In the genomic region with DNA sequence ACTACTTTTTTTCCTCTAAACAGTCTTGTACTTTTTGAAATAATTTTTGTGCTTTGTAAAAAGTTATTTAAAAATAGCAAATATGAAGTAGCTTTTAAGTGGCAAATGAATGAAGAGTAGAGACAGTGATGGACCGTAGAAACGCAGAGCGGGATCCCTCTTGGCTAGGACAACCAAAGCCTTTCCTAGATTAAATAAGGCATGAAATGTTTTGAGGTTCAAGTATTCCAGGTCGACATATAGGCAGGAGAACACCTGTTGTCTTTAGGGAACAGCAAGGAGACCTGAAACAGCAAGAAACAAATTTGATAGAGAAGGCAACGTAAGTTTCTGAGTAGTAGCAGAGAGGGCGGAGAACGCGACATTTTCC, we compare ENCODE assay signal across 8 cellular contexts. TPM values are rescaled to one million over a fixed set of nuclear protein-coding genes. Genes with fewer than 3 reads are reported as not detected.
DNase-seq lines count a peak whose midpoint lies in the region; ATAC-seq, FAIRE-seq and TF ChIP-seq lines count a peak whose summit lies in the region.

No MANE protein-coding gene starts in this region.

- peak overlapping the region; percentile 7 to 98 (median 69) for H3K9ac ChIP-seq in subcutaneous abdominal adipose tissue (ENCODE audit: low read length in 5 of 5)

- peak overlapping the region; percentile 94 for H3K4me3 Mint-ChIP-seq in activated CD4-positive, alpha-beta T cell treated with anti-CD3 and anti-CD28 coated beads for 36 hours
- peak overlapping the region; percentile 100 for H3K4me3 Mint-ChIP-seq in activated naive CD8-positive, alpha-beta T cell treated with anti-CD3 and anti-CD28 coated beads, Interleukin-2, amount 50 U/mL, for 24 hours

- intact Hi-C loops in activated CD4-positive, alpha-beta T cell treated with anti-CD3 and anti-CD28 coated beads for 36 hours (cut with DNase I, micrococcal nuclease) = loop anchor here (1.0 to 5.0 kb wide), 12 partner anchors 12 to 723 kb away; a partner anchor contains a TSS

- peak overlapping the region; percentile 79 to 93 (median 90) for H3K4me3 ChIP-seq in subcutaneous abdominal adipose tissue (ENCODE audit: low read depth in 1 of 5, low read length in 5 of 5)

- no peaks in the 10 kb centered on the region for H3K9me3 ChIP-seq in subcutaneous abdominal adipose tissue (ENCODE audit: control insufficient read depth in 5 of 5, low read length in 5 of 5)

- DNase-seq in activated CD4-positive, alpha-beta T cell treated with anti-CD3 and anti-CD28 coated beads for 36 hours = no peak
- no peak for DNase-seq in activated CD4-positive, alpha-beta T cell treated with anti-CD3 and anti-CD28 coated beads for 1 hour
- no peak for DNase-seq in activated naive CD8-positive, alpha-beta T cell treated with anti-CD3 and anti-CD28 coated beads, Interleukin-2, amount 50 U/mL, for 24 hours
- no peak for DNase-seq in GM12891 (ENCODE audit: insufficient read length, low spot score)
- DNase-seq in epidermal melanocyte (ENCODE audit: insufficient read length, low spot score) = no peak
- no peak for DNase-seq in NCI-H1436 treated with DMSO at 0.1 percent for 48 hours (lab: John Stamatoyannopoulos, UW)

- H3K27ac ChIP-seq in layer of hippocampus (ENCODE audit: low read depth, low read length) (peak overlapping the region; percentile 92), subcutaneous abdominal adipose tissue (ENCODE audit: low read depth, low read length) (peak overlapping the region; percentile 96)

- no peak for ATAC-seq in activated CD4-positive, alpha-beta T cell treated with anti-CD3 and anti-CD28 coated beads for 36 hours
- ATAC-seq in activated naive CD8-positive, alpha-beta T cell treated with anti-CD3 and anti-CD28 coated beads, Interleukin-2, amount 50 U/mL, for 24 hours = no peak

- no peaks in the 10 kb centered on the region for H3K36me3 ChIP-seq in subcutaneous abdominal adipose tissue (ENCODE audit: control insufficient read depth in 5 of 5, insufficient read depth in 5 of 5, low read length in 5 of 5)

- FAIRE-seq in GM12891 (lab: Jason Lieb, UNC) = no peak

- peaks cover 27% of the 10 kb centered on the region for H3K36me3 Mint-ChIP-seq in activated CD4-positive, alpha-beta T cell treated with anti-CD3 and anti-CD28 coated beads for 36 hours (ENCODE audit: low read depth)
- H3K36me3 Mint-ChIP-seq in activated naive CD8-positive, alpha-beta T cell treated with anti-CD3 and anti-CD28 coated beads, Interleukin-2, amount 50 U/mL, for 24 hours (ENCODE audit: low read depth) = peaks cover 27% of the 10 kb centered on the region

- CTCF ChIA-PET in activated CD4-positive, alpha-beta T cell treated with anti-CD3 and anti-CD28 coated beads for 36 hours (lab: Charles Lee) = interaction anchor here (0.6 to 2.5 kb wide), 16 partner anchors 10 to 551 kb away, joined by 3 to 22 read pairs (median 4); a partner anchor contains a TSS

- H3K27me3 ChIP-seq in layer of hippocampus (ENCODE audit: control insufficient read depth, insufficient read depth, low read length) (no peaks in the 10 kb centered on the region), subcutaneous abdominal adipose tissue (ENCODE audit: control insufficient read depth in 5 of 5, insufficient read depth in 4 of 5, low read length in 5 of 5) (no peaks in the 10 kb centered on the region)

- TF ChIP-seq POLR2A in GM12891 (IDR thresholded peaks at IDR 0.05; ENCODE audit: low read depth, low read length) = no peak

- peaks cover 33% of the 10 kb centered on the region for H3K4me1 Mint-ChIP-seq in activated CD4-positive, alpha-beta T cell treated with anti-CD3 and anti-CD28 coated beads for 36 hours
- peaks cover 44% of the 10 kb centered on the region for H3K4me1 Mint-ChIP-seq in activated naive CD8-positive, alpha-beta T cell treated with anti-CD3 and anti-CD28 coated beads, Interleukin-2, amount 50 U/mL, for 24 hours

- H3K27me3 Mint-ChIP-seq in activated CD4-positive, alpha-beta T cell treated with anti-CD3 and anti-CD28 coated beads for 36 hours = no peaks in the 10 kb centered on the region
- H3K27me3 Mint-ChIP-seq in activated naive CD8-positive, alpha-beta T cell treated with anti-CD3 and anti-CD28 coated beads, Interleukin-2, amount 50 U/mL, for 24 hours = peaks cover 3% of the 10 kb centered on the region

- peaks cover 7 to 23% (median 13%) of the 10 kb centered on the region in 5 donors for H3K4me1 ChIP-seq in subcutaneous abdominal adipose tissue (ENCODE audit: control insufficient read depth in 5 of 5, insufficient read depth in 5 of 5, low read length in 5 of 5)

- no peaks in the 10 kb centered on the region for H3K9me3 Mint-ChIP-seq in activated CD4-positive, alpha-beta T cell treated with anti-CD3 and anti-CD28 coated beads for 36 hours (ENCODE audit: low read depth)
- H3K9me3 Mint-ChIP-seq in activated naive CD8-positive, alpha-beta T cell treated with anti-CD3 and anti-CD28 coated beads, Interleukin-2, amount 50 U/mL, for 24 hours = no peaks in the 10 kb centered on the region

- POLR2A ChIA-PET in activated CD4-positive, alpha-beta T cell treated with anti-CD3 and anti-CD28 coated beads for 36 hours (lab: Charles Lee) = interaction anchor here (0.6 to 1.4 kb wide), 4 partner anchors 12 to 314 kb away, joined by 3 to 4 read pairs (median 3); a partner anchor contains a TSS

- peak overlapping the region; percentile 94 for H3K27ac Mint-ChIP-seq in activated CD4-positive, alpha-beta T cell treated with anti-CD3 and anti-CD28 coated beads for 36 hours
- peak overlapping the region; percentile 100 for H3K27ac Mint-ChIP-seq in activated naive CD8-positive, alpha-beta T cell treated with anti-CD3 and anti-CD28 coated beads, Interleukin-2, amount 50 U/mL, for 24 hours

TF ChIP-seq in GM12891, 5 proteins besides CTCF, POLR2A, EP300 and RAD21:
- TF ChIP-seq PAX5 (IDR thresholded peaks at IDR 0.05; ENCODE audit: insufficient read depth, low read length, severe bottlenecking) (no peak), POU2F2 (IDR thresholded peaks at IDR 0.05; ENCODE audit: low read depth, low read length) (no peak), TAF1 (IDR thresholded peaks at IDR 0.05; ENCODE audit: low read depth, low read length) (no peak), POLR2AphosphoS5 (IDR thresholded peaks at IDR 0.05; ENCODE audit: low read depth, low read length) (no peak), SPI1 (IDR thresholded peaks at IDR 0.05; ENCODE audit: low read depth, low read length) (no peak)
TF ChIP-seq in GM12891: peak in this region for 0.

RNA-seq across cellular contexts. Expression of a gene that starts 0.7 kb away (rescaled TPM):
- 10 to 100 TPM; 61.3 to 74.7 TPM for total RNA-seq in activated CD4-positive, alpha-beta T cell treated with anti-CD3 and anti-CD28 coated beads for 36 hours
- 22.3 TPM for polyA plus RNA-seq in GM12891 (2012; ENCODE audit: low read depth, missing spikeins)

RNA-seq across cellular contexts. Expression of a gene that starts 12.0 kb away (rescaled TPM):
- total RNA-seq in activated CD4-positive, alpha-beta T cell treated with anti-CD3 and anti-CD28 coated beads for 36 hours = 10 to 100 TPM; 69.6 to 86.7 TPM
- 34.0 TPM for polyA plus RNA-seq in GM12891 (2012; ENCODE audit: low read depth, missing spikeins)

RNA-seq across cellular contexts. Expression of a gene that starts 20.0 kb away (rescaled TPM):
- 100 to 1,000 TPM; 206 to 283 TPM for total RNA-seq in activated CD4-positive, alpha-beta T cell treated with anti-CD3 and anti-CD28 coated beads for 36 hours
- polyA plus RNA-seq in GM12891 (2012; ENCODE audit: low read depth, missing spikeins) = 68.9 TPM
